Comparison of ENCODE assay signal across 8 cellular contexts in the genomic region with DNA sequence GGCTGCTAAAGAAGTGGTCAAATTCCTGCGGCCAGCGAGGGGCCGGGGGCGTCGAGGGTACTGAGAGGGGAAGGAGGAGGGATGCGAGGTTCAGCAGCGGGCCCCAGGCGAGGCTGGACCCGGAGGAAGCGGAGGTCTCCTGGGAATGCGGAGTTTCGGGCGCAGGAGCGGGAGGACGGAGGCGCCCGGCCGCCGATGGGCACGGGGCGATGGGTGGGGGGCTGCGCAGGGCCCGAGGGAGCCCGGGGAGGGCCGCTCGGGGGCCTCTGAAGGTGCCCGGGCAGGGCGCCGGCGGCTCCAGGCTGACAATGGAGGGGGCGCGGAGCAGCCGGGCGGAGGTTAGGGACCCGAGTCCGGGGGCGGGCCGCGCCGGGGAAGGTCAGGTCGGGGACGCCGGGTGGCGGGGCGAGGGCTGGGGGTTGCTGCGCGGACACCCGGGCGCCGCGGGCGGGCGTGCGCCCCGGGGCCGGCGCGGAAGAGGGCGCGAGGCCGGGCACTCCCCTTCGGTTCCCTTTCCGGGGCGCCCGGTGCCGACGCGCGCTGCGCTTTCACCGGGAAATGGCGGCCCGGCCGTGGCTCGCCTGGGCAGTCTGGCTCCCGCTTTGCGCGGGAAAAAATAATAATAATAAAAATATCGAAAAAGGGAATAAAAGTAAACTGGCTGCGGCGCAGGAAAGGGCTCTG. TPM values are rescaled to one million over a fixed set of nuclear protein-coding genes. Genes with fewer than 3 reads are reported as not detected.
DNase-seq lines count a peak whose midpoint lies in the region; ATAC-seq and TF ChIP-seq lines count a peak whose summit lies in the region.

No MANE protein-coding gene starts in this region.

- no peaks in the 10 kb centered on the region for H3K27me3 ChIP-seq in right atrium auricular region
- peaks cover 0 to 5% (median 2%) of the 10 kb centered on the region in 3 donors for H3K27me3 ChIP-seq in psoas muscle (ENCODE audit: insufficient read depth in 3 of 3, low read length in 2 of 3)

- H3K9me3 ChIP-seq in right atrium auricular region (no peaks in the 10 kb centered on the region), psoas muscle (no peaks in the 10 kb centered on the region)

- peak overlapping the region; percentile 63 to 74 for H3K27ac ChIP-seq in right atrium auricular region
- H3K27ac ChIP-seq in psoas muscle: peak overlapping the region; percentile 54

- H3K4me1 ChIP-seq in right atrium auricular region: peaks cover 0 to 17% of the 10 kb centered on the region in 2 donors
- peaks cover 5% of the 10 kb centered on the region for H3K4me1 ChIP-seq in psoas muscle

- H3K4me3 ChIP-seq in right atrium auricular region (peak overlapping the region; percentile 56 to 75), psoas muscle (peak overlapping the region; percentile 77)

- peak; percentile 48 to 72 for ATAC-seq in activated naive CD4-positive, alpha-beta T cell treated with anti-CD3 and anti-CD28 coated beads, Interleukin-2, amount 50 U/mL, for 72 hours
- ATAC-seq in psoas muscle (peak; percentile 43 to 61 (median 53)), GM18498 (IDR thresholded peaks at IDR 0.05; ENCODE audit: unreplicated experiment) (no peak)

- H3K9me3 Mint-ChIP-seq in activated naive CD4-positive, alpha-beta T cell treated with anti-CD3 and anti-CD28 coated beads, Interleukin-2, amount 50 U/mL, for 72 hours: no peaks in the 10 kb centered on the region

- H3K27ac Mint-ChIP-seq in activated naive CD4-positive, alpha-beta T cell treated with anti-CD3 and anti-CD28 coated beads, Interleukin-2, amount 50 U/mL, for 72 hours: no peak overlapping the region

- peaks cover 8 to 9% of the 10 kb centered on the region in 2 donors for H3K36me3 Mint-ChIP-seq in activated naive CD4-positive, alpha-beta T cell treated with anti-CD3 and anti-CD28 coated beads, Interleukin-2, amount 50 U/mL, for 72 hours

- peak; percentile 63 for DNase-seq in activated CD8-positive, alpha-beta memory T cell treated with anti-CD3 and anti-CD28 coated beads for 24 hours
- no peak for DNase-seq in activated CD8-positive, alpha-beta memory T cell treated with anti-CD3 and anti-CD28 coated beads, Interleukin-2, amount 50 U/mL, for 4 hours
- DNase-seq in activated naive CD4-positive, alpha-beta T cell treated with anti-CD3 and anti-CD28 coated beads, Interleukin-2, amount 50 U/mL, for 72 hours (ENCODE audit: low spot score in 2 of 2): peak in 1 of 2 donors; percentile 32
- no peak for DNase-seq in right atrium auricular region (ENCODE audit: low spot score)
- DNase-seq in psoas muscle: peak in 1 of 2 donors; percentile 29
- no peak for DNase-seq in NCI-H187 (lab: John Stamatoyannopoulos, UW)
- DNase-seq in NCI-H2196 (lab: John Stamatoyannopoulos, UW; ENCODE audit: unreplicated experiment): no peak

- H3K36me3 ChIP-seq in right atrium auricular region (no peaks in the 10 kb centered on the region), psoas muscle (ENCODE audit: insufficient read depth in 1 of 2, low read depth in 1 of 2) (no peaks in the 10 kb centered on the region)

- intact Hi-C loops in psoas muscle (cut with DNase I): no loop called here

- WGBS in psoas muscle, 3 donors: 1% methylated on average over 47 to 80 of the region's 81 CpGs

- TF ChIP-seq CTCF in right atrium auricular region (IDR thresholded peaks at IDR 0.05) (no peak), psoas muscle (IDR thresholded peaks at IDR 0.05) (no peak)

RNA-seq across cellular contexts. Expression of a gene that starts 0.7 kb away (rescaled TPM):
- 1 to 10 TPM; 2.0 to 6.3 TPM for total RNA-seq in activated naive CD4-positive, alpha-beta T cell treated with anti-CD3 and anti-CD28 coated beads, Interleukin-2, amount 50 U/mL, for 72 hours
- total RNA-seq in right atrium auricular region (10 to 100 TPM; 17.3 to 19.6 TPM), psoas muscle (1 to 10 TPM; 4.1 to 6.2 (median 5.8) TPM)
- polyA plus RNA-seq in psoas muscle: 1 to 10 TPM; 3.0 to 7.2 (median 4.7) TPM
